ENCODE assay signal across 1 cellular context in the genomic region with DNA sequence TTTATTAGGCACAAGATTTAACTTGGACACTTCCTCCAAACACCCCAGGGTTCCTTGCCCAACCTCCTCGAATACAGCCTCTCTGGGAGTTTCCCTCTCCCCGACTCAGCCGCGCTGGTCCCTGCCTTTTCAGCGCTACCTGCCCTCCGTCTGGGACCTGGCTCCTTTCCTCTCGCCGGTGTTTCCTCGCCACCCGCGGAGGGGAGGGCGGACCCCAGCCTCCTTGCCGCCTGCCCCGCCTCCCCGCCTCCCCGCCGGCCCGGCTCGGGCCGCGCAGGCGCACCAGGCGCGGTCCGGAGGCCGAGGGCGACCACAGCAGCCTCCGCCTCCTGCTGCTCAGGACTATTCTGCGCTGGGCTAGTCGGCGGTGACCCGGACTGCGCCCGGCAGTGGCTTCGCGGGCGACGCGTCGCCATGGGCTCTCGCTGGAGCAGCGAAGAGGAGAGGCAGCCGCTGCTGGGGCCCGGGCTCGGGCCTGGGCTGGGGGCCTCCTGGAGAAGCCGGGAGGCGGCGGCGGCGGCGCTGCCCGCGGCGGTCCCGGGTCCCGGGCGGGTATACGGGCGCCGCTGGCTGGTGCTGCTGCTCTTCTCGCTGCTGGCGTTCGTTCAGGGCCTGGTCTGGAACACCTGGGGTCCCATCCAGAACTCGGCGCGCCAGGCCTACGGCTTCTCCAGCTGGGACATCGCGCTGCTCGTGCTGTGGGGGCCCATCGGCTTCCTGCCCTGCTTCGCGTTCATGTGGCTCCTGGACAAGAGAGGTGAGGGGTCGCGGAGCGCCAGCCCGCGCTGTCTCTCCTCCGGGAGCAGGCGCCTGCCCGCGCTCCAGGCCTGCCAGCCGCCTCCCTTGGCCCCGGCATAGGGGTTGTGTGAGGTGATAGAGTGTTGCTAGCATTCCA.
TF ChIP-seq lines count a peak whose summit lies in the region.

A gene with protein sequence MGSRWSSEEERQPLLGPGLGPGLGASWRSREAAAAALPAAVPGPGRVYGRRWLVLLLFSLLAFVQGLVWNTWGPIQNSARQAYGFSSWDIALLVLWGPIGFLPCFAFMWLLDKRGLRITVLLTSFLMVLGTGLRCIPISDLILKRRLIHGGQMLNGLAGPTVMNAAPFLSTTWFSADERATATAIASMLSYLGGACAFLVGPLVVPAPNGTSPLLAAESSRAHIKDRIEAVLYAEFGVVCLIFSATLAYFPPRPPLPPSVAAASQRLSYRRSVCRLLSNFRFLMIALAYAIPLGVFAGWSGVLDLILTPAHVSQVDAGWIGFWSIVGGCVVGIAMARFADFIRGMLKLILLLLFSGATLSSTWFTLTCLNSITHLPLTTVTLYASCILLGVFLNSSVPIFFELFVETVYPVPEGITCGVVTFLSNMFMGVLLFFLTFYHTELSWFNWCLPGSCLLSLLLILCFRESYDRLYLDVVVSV (plus strand): TSS at position 291 of the 895 bp plus-strand sequence. CDS start 124 bp downstream, at position 415.

TF ChIP-seq in HepG2, 621 proteins besides CTCF, POLR2A, EP300 and RAD21 (continued from another document and continues in another):
- TF ChIP-seq, protein P1, sequence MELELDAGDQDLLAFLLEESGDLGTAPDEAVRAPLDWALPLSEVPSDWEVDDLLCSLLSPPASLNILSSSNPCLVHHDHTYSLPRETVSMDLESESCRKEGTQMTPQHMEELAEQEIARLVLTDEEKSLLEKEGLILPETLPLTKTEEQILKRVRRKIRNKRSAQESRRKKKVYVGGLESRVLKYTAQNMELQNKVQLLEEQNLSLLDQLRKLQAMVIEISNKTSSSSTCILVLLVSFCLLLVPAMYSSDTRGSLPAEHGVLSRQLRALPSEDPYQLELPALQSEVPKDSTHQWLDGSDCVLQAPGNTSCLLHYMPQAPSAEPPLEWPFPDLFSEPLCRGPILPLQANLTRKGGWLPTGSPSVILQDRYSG (CRISPR knock-in tag; IDR thresholded peaks at IDR 0.05), result peak; percentile 82
- TF ChIP-seq MAZ (IDR thresholded peaks at IDR 0.05; ENCODE audit: borderline replicate concordance, low read depth, low read length) (peak; percentile 25; the same call in 1 of the 2 replicates), MAZ (CRISPR knock-in tag; IDR thresholded peaks at IDR 0.05; ENCODE audit: low read depth) (peak; percentile 60; the same call in 1 of the 2 replicates), ZBTB7B (CRISPR knock-in tag; IDR thresholded peaks at IDR 0.05) (peak; percentile 60; the same call in 1 of the 2 replicates), SMARCC2 (IDR thresholded peaks at IDR 0.05) (no peak), MAF1 (CRISPR knock-in tag; IDR thresholded peaks at IDR 0.05; ENCODE audit: borderline replicate concordance) (0 out of 2 replicates have a peak, but pooled peaks have one; percentile 85), FOXA3 (CRISPR knock-in tag; IDR thresholded peaks at IDR 0.05) (peak; percentile 11), PAWR (CRISPR knock-in tag; IDR thresholded peaks at IDR 0.05; ENCODE audit: borderline replicate concordance) (no peak), IKZF4 (CRISPR knock-in tag; IDR thresholded peaks at IDR 0.05; ENCODE audit: borderline replicate concordance, low read depth, not compliant biosample characterization) (peak; percentile 76), SNAI1 (CRISPR knock-in tag; IDR thresholded peaks at IDR 0.05; ENCODE audit: borderline replicate concordance) (peak; percentile 45; the same call in 1 of the 2 replicates), ZNF678 (CRISPR knock-in tag; IDR thresholded peaks at IDR 0.05) (0 out of 2 replicates have a peak, but pooled peaks have one; percentile 7), ZNF333 (CRISPR knock-in tag; IDR thresholded peaks at IDR 0.05; ENCODE audit: borderline replicate concordance) (peak; percentile 68; the same call in 1 of the 2 replicates), NRL (CRISPR knock-in tag; IDR thresholded peaks at IDR 0.05; ENCODE audit: borderline replicate concordance) (peak; percentile 60; the same call in 1 of the 2 replicates), ZNF891 (CRISPR knock-in tag; IDR thresholded peaks at IDR 0.05) (peak; percentile 78; the same call in 1 of the 2 replicates), ZC3H13 (CRISPR knock-in tag; IDR thresholded peaks at IDR 0.05) (no peak), ZMYM4 (CRISPR knock-in tag; IDR thresholded peaks at IDR 0.05) (peak; percentile 69), NKX3-1 (CRISPR knock-in tag; IDR thresholded peaks at IDR 0.05) (peak; percentile 71; the same call in 1 of the 2 replicates), NFKB2 (CRISPR knock-in tag; IDR thresholded peaks at IDR 0.05; ENCODE audit: borderline replicate concordance) (peak; percentile 56; the same call in 1 of the 2 replicates), ZFY (CRISPR knock-in tag; IDR thresholded peaks at IDR 0.05) (peak; percentile 96), HOXA3 (CRISPR knock-in tag; IDR thresholded peaks at IDR 0.05) (peak; percentile 73), ZMAT3 (CRISPR knock-in tag; conservative IDR thresholded peaks at IDR 0.05) (peak; percentile 61), GFI1 (CRISPR knock-in tag; IDR thresholded peaks at IDR 0.05; ENCODE audit: borderline replicate concordance) (no peak; the same call in 1 of the 2 replicates), ZNF790 (CRISPR knock-in tag; IDR thresholded peaks at IDR 0.05; ENCODE audit: borderline replicate concordance) (peak; percentile 55; the same call in 1 of the 2 replicates), TAF1 (CRISPR knock-in tag; IDR thresholded peaks at IDR 0.05) (peak; percentile 77), SNRNP70 (IDR thresholded peaks at IDR 0.05; ENCODE audit: low read depth, low read length) (no peak)
- TF ChIP-seq, protein P2, sequence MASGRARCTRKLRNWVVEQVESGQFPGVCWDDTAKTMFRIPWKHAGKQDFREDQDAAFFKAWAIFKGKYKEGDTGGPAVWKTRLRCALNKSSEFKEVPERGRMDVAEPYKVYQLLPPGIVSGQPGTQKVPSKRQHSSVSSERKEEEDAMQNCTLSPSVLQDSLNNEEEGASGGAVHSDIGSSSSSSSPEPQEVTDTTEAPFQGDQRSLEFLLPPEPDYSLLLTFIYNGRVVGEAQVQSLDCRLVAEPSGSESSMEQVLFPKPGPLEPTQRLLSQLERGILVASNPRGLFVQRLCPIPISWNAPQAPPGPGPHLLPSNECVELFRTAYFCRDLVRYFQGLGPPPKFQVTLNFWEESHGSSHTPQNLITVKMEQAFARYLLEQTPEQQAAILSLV (CRISPR knock-in tag; IDR thresholded peaks at IDR 0.05; ENCODE audit: borderline replicate concordance), result peak; percentile 70; the same call in 1 of the 2 replicates
- TF ChIP-seq, protein P3, sequence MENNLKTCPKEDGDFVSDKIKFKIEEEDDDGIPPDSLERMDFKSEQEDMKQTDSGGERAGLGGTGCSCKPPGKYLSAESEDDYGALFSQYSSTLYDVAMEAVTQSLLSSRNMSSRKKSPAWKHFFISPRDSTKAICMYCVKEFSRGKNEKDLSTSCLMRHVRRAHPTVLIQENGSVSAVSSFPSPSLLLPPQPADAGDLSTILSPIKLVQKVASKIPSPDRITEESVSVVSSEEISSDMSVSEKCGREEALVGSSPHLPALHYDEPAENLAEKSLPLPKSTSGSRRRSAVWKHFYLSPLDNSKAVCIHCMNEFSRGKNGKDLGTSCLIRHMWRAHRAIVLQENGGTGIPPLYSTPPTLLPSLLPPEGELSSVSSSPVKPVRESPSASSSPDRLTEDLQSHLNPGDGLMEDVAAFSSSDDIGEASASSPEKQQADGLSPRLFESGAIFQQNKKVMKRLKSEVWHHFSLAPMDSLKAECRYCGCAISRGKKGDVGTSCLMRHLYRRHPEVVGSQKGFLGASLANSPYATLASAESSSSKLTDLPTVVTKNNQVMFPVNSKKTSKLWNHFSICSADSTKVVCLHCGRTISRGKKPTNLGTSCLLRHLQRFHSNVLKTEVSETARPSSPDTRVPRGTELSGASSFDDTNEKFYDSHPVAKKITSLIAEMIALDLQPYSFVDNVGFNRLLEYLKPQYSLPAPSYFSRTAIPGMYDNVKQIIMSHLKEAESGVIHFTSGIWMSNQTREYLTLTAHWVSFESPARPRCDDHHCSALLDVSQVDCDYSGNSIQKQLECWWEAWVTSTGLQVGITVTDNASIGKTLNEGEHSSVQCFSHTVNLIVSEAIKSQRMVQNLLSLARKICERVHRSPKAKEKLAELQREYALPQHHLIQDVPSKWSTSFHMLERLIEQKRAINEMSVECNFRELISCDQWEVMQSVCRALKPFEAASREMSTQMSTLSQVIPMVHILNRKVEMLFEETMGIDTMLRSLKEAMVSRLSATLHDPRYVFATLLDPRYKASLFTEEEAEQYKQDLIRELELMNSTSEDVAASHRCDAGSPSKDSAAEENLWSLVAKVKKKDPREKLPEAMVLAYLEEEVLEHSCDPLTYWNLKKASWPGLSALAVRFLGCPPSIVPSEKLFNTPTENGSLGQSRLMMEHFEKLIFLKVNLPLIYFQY (CRISPR knock-in tag; IDR thresholded peaks at IDR 0.05; ENCODE audit: borderline replicate concordance), result peak; percentile 90; the same call in 1 of the 2 replicates
- TF ChIP-seq, protein P4, sequence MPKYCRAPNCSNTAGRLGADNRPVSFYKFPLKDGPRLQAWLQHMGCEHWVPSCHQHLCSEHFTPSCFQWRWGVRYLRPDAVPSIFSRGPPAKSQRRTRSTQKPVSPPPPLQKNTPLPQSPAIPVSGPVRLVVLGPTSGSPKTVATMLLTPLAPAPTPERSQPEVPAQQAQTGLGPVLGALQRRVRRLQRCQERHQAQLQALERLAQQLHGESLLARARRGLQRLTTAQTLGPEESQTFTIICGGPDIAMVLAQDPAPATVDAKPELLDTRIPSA (CRISPR knock-in tag; IDR thresholded peaks at IDR 0.05; ENCODE audit: borderline replicate concordance), result no peak
- TF ChIP-seq, protein P5, sequence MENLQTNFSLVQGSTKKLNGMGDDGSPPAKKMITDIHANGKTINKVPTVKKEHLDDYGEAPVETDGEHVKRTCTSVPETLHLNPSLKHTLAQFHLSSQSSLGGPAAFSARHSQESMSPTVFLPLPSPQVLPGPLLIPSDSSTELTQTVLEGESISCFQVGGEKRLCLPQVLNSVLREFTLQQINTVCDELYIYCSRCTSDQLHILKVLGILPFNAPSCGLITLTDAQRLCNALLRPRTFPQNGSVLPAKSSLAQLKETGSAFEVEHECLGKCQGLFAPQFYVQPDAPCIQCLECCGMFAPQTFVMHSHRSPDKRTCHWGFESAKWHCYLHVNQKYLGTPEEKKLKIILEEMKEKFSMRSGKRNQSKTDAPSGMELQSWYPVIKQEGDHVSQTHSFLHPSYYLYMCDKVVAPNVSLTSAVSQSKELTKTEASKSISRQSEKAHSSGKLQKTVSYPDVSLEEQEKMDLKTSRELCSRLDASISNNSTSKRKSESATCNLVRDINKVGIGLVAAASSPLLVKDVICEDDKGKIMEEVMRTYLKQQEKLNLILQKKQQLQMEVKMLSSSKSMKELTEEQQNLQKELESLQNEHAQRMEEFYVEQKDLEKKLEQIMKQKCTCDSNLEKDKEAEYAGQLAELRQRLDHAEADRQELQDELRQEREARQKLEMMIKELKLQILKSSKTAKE (CRISPR knock-in tag; IDR thresholded peaks at IDR 0.05; ENCODE audit: borderline replicate concordance), result no peak
- TF ChIP-seq, protein P6, sequence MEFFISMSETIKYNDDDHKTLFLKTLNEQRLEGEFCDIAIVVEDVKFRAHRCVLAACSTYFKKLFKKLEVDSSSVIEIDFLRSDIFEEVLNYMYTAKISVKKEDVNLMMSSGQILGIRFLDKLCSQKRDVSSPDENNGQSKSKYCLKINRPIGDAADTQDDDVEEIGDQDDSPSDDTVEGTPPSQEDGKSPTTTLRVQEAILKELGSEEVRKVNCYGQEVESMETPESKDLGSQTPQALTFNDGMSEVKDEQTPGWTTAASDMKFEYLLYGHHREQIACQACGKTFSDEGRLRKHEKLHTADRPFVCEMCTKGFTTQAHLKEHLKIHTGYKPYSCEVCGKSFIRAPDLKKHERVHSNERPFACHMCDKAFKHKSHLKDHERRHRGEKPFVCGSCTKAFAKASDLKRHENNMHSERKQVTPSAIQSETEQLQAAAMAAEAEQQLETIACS (CRISPR knock-in tag; IDR thresholded peaks at IDR 0.05), result peak; percentile 32; the same call in 1 of the 2 replicates
- TF ChIP-seq, protein P7, sequence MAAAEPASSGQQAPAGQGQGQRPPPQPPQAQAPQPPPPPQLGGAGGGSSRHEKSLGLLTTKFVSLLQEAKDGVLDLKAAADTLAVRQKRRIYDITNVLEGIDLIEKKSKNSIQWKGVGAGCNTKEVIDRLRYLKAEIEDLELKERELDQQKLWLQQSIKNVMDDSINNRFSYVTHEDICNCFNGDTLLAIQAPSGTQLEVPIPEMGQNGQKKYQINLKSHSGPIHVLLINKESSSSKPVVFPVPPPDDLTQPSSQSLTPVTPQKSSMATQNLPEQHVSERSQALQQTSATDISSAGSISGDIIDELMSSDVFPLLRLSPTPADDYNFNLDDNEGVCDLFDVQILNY (CRISPR knock-in tag; conservative IDR thresholded peaks at IDR 0.05), result no peak
- TF ChIP-seq, protein P8, sequence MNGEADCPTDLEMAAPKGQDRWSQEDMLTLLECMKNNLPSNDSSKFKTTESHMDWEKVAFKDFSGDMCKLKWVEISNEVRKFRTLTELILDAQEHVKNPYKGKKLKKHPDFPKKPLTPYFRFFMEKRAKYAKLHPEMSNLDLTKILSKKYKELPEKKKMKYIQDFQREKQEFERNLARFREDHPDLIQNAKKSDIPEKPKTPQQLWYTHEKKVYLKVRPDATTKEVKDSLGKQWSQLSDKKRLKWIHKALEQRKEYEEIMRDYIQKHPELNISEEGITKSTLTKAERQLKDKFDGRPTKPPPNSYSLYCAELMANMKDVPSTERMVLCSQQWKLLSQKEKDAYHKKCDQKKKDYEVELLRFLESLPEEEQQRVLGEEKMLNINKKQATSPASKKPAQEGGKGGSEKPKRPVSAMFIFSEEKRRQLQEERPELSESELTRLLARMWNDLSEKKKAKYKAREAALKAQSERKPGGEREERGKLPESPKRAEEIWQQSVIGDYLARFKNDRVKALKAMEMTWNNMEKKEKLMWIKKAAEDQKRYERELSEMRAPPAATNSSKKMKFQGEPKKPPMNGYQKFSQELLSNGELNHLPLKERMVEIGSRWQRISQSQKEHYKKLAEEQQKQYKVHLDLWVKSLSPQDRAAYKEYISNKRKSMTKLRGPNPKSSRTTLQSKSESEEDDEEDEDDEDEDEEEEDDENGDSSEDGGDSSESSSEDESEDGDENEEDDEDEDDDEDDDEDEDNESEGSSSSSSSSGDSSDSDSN (CRISPR knock-in tag; IDR thresholded peaks at IDR 0.05), result peak; percentile 95
- TF ChIP-seq, protein P9, sequence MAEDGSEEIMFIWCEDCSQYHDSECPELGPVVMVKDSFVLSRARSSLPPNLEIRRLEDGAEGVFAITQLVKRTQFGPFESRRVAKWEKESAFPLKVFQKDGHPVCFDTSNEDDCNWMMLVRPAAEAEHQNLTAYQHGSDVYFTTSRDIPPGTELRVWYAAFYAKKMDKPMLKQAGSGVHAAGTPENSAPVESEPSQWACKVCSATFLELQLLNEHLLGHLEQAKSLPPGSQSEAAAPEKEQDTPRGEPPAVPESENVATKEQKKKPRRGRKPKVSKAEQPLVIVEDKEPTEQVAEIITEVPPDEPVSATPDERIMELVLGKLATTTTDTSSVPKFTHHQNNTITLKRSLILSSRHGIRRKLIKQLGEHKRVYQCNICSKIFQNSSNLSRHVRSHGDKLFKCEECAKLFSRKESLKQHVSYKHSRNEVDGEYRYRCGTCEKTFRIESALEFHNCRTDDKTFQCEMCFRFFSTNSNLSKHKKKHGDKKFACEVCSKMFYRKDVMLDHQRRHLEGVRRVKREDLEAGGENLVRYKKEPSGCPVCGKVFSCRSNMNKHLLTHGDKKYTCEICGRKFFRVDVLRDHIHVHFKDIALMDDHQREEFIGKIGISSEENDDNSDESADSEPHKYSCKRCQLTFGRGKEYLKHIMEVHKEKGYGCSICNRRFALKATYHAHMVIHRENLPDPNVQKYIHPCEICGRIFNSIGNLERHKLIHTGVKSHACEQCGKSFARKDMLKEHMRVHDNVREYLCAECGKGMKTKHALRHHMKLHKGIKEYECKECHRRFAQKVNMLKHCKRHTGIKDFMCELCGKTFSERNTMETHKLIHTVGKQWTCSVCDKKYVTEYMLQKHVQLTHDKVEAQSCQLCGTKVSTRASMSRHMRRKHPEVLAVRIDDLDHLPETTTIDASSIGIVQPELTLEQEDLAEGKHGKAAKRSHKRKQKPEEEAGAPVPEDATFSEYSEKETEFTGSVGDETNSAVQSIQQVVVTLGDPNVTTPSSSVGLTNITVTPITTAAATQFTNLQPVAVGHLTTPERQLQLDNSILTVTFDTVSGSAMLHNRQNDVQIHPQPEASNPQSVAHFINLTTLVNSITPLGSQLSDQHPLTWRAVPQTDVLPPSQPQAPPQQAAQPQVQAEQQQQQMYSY (CRISPR knock-in tag; IDR thresholded peaks at IDR 0.05), result peak; percentile 89
